27 cellular contexts compared by ENCODE assay signal in genomic region chr5:56139978-56140562, GRCh38.
DNase-seq lines count a peak whose midpoint lies in the region; TF ChIP-seq lines count a peak whose summit lies in the region.
"Had no signal": no experiment of that assay in that cellular context is flagged by ENCODE, and none has a peak within 500 bp of the region (broad histone marks: within the 10 kb centered on the region; RNA-seq: fewer than 3 reads in every experiment).

No MANE protein-coding gene starts in this region.

- H3K18ac ChIP-seq in H9 (ENCODE audit: insufficient read length, low read depth, low read length), result no peak overlapping the region

- H3K79me1 ChIP-seq in H9 (ENCODE audit: insufficient read depth, low read depth, low read length, poor library complexity, severe bottlenecking), result no peaks in the 10 kb centered on the region

- no peak overlapping the region for H3K4me3 Mint-ChIP-seq in dendritic cell treated with granulocyte-macrophage colony-stimulating factor and Interleukin-4, amounts not matched to agents 40 ng/mL and 50 ng/mL, for 4 days
- no peak overlapping the region for H3K4me3 Mint-ChIP-seq in H9
- H3K4me3 Mint-ChIP-seq: CD8-positive, alpha-beta T cell had no signal

- H3K4me3 ChIP-seq in effector memory CD4-positive, alpha-beta T cell (ENCODE audit: insufficient read depth, low read depth, low read length, poor library complexity, severe bottlenecking), result no peak overlapping the region
- H3K4me3 ChIP-seq: A549; BLaER1 treated with 17β-estradiol and CSF1 and Interleukin-3, amounts not matched to agents 10 nM and 100 nM; Peyer's patch had no signal

- H3K9me3 Mint-ChIP-seq in dendritic cell treated with granulocyte-macrophage colony-stimulating factor and Interleukin-4, amounts not matched to agents 40 ng/mL and 50 ng/mL, for 4 days, result no peaks in the 10 kb centered on the region
- no peaks in the 10 kb centered on the region; a peak in 1 of 5 replicates for H3K9me3 Mint-ChIP-seq in H9
- H3K9me3 Mint-ChIP-seq: CD8-positive, alpha-beta T cell had no signal

- H4K20me1 ChIP-seq in H9 (ENCODE audit: control insufficient read depth, insufficient read depth, insufficient read length), result no peaks in the 10 kb centered on the region
- H4K20me1 ChIP-seq: BLaER1 treated with 17β-estradiol and CSF1 and Interleukin-3, amounts not matched to agents 10 nM and 100 nM had no signal

- H3K27me3 Mint-ChIP-seq in dendritic cell treated with granulocyte-macrophage colony-stimulating factor and Interleukin-4, amounts not matched to agents 40 ng/mL and 50 ng/mL, for 4 days, result no peaks in the 10 kb centered on the region
- no peaks in the 10 kb centered on the region for H3K27me3 Mint-ChIP-seq in H9 (ENCODE audit: low read depth)

- no peak overlapping the region for H2BK5ac ChIP-seq in H9 (ENCODE audit: insufficient read length, low read length)

- H3K56ac ChIP-seq in H9 (ENCODE audit: insufficient read length, low read depth, low read length), result no peak overlapping the region

- no peak overlapping the region for H4K91ac ChIP-seq in H9 (ENCODE audit: insufficient read length, low read depth, low read length)

- no peaks in the 10 kb centered on the region for H3K79me2 ChIP-seq in H9 (ENCODE audit: insufficient read depth, low read length)

- intact Hi-C loops in dendritic cell treated with granulocyte-macrophage colony-stimulating factor and Interleukin-4, amounts not matched to agents 40 ng/mL and 50 ng/mL, for 4 days (cut with micrococcal nuclease), result no loop called here

- no peak overlapping the region for H3K14ac ChIP-seq in H9 (ENCODE audit: insufficient read depth, low read length)

- no peak overlapping the region for H3K9ac ChIP-seq in H9 (ENCODE audit: extremely low read depth, insufficient read length, low read length)
- H3K9ac ChIP-seq: BLaER1 treated with 17β-estradiol and CSF1 and Interleukin-3, amounts not matched to agents 10 nM and 100 nM; SK-N-SH had no signal

- peak; percentile 59 for DNase-seq in MV-4-11 (lab: John Stamatoyannopoulos, UW)
- DNase-seq in glomerular endothelial cell (ENCODE audit: extremely low read depth, low read depth, low spot score), result peak; percentile 67
- no peak for DNase-seq in H9
- no peak for DNase-seq in putamen (ENCODE audit: low spot score)
- DNase-seq in effector memory CD4-positive, alpha-beta T cell, result no peak
- DNase-seq in NCI-H510A treated with DMSO at 0.1 percent for 48 hours (lab: John Stamatoyannopoulos, UW), result no peak
- DNase-seq: AML-193; CD8-positive, alpha-beta T cell; DMS 273 treated with DMSO at 0.1 percent for 48 hours; DMS79 treated with DMSO at 0.1 percent for 48 hours; GF-D8; KBM-7; MM.1S; NCI-H1048; NCI-H1417; NCI-H1694; NCI-H2029 treated with DMSO at 0.1 percent for 48 hours; NCI-H446 treated with DMSO at 0.1 percent for 48 hours; NCI-H526 treated with DMSO at 0.1 percent for 48 hours; OCI-M1; Peyer's patch; SIG-M5; SK-N-SH; SW 1271 had no signal

- H3K36me3 Mint-ChIP-seq in dendritic cell treated with granulocyte-macrophage colony-stimulating factor and Interleukin-4, amounts not matched to agents 40 ng/mL and 50 ng/mL, for 4 days (ENCODE audit: low read depth), result no peaks in the 10 kb centered on the region
- no peaks in the 10 kb centered on the region for H3K36me3 Mint-ChIP-seq in H9 (ENCODE audit: insufficient read depth in 1 of 3, low read depth in 3 of 3)
- H3K36me3 Mint-ChIP-seq: CD8-positive, alpha-beta T cell had no signal

- no peak overlapping the region for H4K5ac ChIP-seq in H9 (ENCODE audit: insufficient read length, low read depth, low read length)

- H2AFZ ChIP-seq in H9 (ENCODE audit: low read length), result no peak overlapping the region

- WGBS in H9 (ENCODE audit: extremely low coverage, insufficient read length, low lambda C conversion rate), result no CpG with 5 or more reads among the region's 3 CpGs

- no peak overlapping the region for H3T11ph ChIP-seq in H9 (ENCODE audit: low read length)

- H2BK20ac ChIP-seq in H9 (ENCODE audit: low read depth, low read length, poor library complexity, severe bottlenecking), result no peak overlapping the region

- H3K23me2 ChIP-seq in H9 (ENCODE audit: insufficient read length, low read depth, low read length, poor library complexity, severe bottlenecking), result no peaks in the 10 kb centered on the region

- H3K36me3 ChIP-seq in effector memory CD4-positive, alpha-beta T cell (ENCODE audit: control insufficient read depth, insufficient read depth, low read length), result no peaks in the 10 kb centered on the region
- H3K36me3 ChIP-seq: BLaER1 treated with 17β-estradiol and CSF1 and Interleukin-3, amounts not matched to agents 10 nM and 100 nM; Peyer's patch had no signal

- no peak overlapping the region for H4K8ac ChIP-seq in H9 (replicated peaks; ENCODE audit: insufficient read length, low read depth, low read length)

- H2BK12ac ChIP-seq in H9 (ENCODE audit: insufficient read length, low read depth, low read length), result no peak overlapping the region

- H3K9me3 ChIP-seq in H9 (ENCODE audit: control insufficient read depth, low read depth, low read length), result no peaks in the 10 kb centered on the region
- no peaks in the 10 kb centered on the region for H3K9me3 ChIP-seq in effector memory CD4-positive, alpha-beta T cell (ENCODE audit: control insufficient read depth, low read length)
- H3K9me3 ChIP-seq: A549, Peyer's patch, SK-N-SH had no signal

- no peak overlapping the region for H3K23ac ChIP-seq in H9 (ENCODE audit: insufficient read length, low read depth, low read length)

- H3K27ac Mint-ChIP-seq in dendritic cell treated with granulocyte-macrophage colony-stimulating factor and Interleukin-4, amounts not matched to agents 40 ng/mL and 50 ng/mL, for 4 days, result peak overlapping the region; percentile 74
- no peak overlapping the region for H3K27ac Mint-ChIP-seq in H9
- H3K27ac Mint-ChIP-seq: CD8-positive, alpha-beta T cell had no signal

- no peaks in the 10 kb centered on the region for H3K4me1 ChIP-seq in H9 (ENCODE audit: insufficient read depth, low read length)
- no peaks in the 10 kb centered on the region for H3K4me1 ChIP-seq in effector memory CD4-positive, alpha-beta T cell (ENCODE audit: control insufficient read depth, insufficient read depth, low read length, poor library complexity, severe bottlenecking)
- H3K4me1 ChIP-seq: Peyer's patch had no signal

- no peak overlapping the region for H3K27ac ChIP-seq in H9 (ENCODE audit: insufficient read length, low read depth, low read length)
- no peak overlapping the region for H3K27ac ChIP-seq in effector memory CD4-positive, alpha-beta T cell (ENCODE audit: insufficient read depth, low read length, poor library complexity, severe bottlenecking)
- H3K27ac ChIP-seq: A549; BLaER1 treated with 17β-estradiol and CSF1 and Interleukin-3, amounts not matched to agents 10 nM and 100 nM; Peyer's patch had no signal

- no peak overlapping the region for H3K4ac ChIP-seq in H9 (ENCODE audit: low read depth, low read length)

- H3K27me3 ChIP-seq in H9 (ENCODE audit: insufficient read depth, low read length), result no peaks in the 10 kb centered on the region
- no peaks in the 10 kb centered on the region for H3K27me3 ChIP-seq in effector memory CD4-positive, alpha-beta T cell (replicated peaks; ENCODE audit: control insufficient read depth, insufficient read depth, low read length, poor library complexity, severe bottlenecking)
- H3K27me3 ChIP-seq: BLaER1 treated with 17β-estradiol and CSF1 and Interleukin-3, amounts not matched to agents 10 nM and 100 nM; Peyer's patch had no signal

- H2BK120ac ChIP-seq in H9 (ENCODE audit: low read depth, low read length, poor library complexity, severe bottlenecking), result no peak overlapping the region

- H2BK15ac ChIP-seq in H9 (ENCODE audit: low read depth, low read length), result no peak overlapping the region

- peaks cover 58% of the 10 kb centered on the region for H3K4me1 Mint-ChIP-seq in dendritic cell treated with granulocyte-macrophage colony-stimulating factor and Interleukin-4, amounts not matched to agents 40 ng/mL and 50 ng/mL, for 4 days (ENCODE audit: low read depth)
- peaks cover 3 to 4% of the 10 kb centered on the region in 2 experiments; a peak in 2 of 4 replicates for H3K4me1 Mint-ChIP-seq in H9

- no peak for TF ChIP-seq CTCF in H9 (conservative IDR thresholded peaks at IDR 0.05)

- no peak overlapping the region for H3K4me2 ChIP-seq in H9 (ENCODE audit: insufficient read depth, insufficient read length, low read length)
- H3K4me2 ChIP-seq: A549, SK-N-SH had no signal

- no peak overlapping the region for H2AK5ac ChIP-seq in H9 (ENCODE audit: insufficient read length, low read length)

Comparison
In these comparisons a context has a peak if more than half of its experiments do, and no peak if none do; other contexts are left out.
1. DNase-seq: peak in MV-4-11 (single experiment) and glomerular endothelial cell (single experiment); none in H9 (single experiment), putamen (single experiment), effector memory CD4-positive, alpha-beta T cell (0 of 3) and NCI-H510A treated with DMSO at 0.1 percent for 48 hours (single experiment).